1 cellular context compared by ENCODE assay signal in genomic region chr7:79452032-79452494, GRCh38.
TF ChIP-seq lines count a peak whose summit lies in the region.

No MANE protein-coding gene starts in this region.

TF ChIP-seq in HepG2, 621 proteins besides CTCF, POLR2A, EP300 and RAD21 (continued from another document and continues in another):
- TF ChIP-seq ZNF224 (CRISPR knock-in tag; IDR thresholded peaks at IDR 0.05) (no peak), NR2F2 (IDR thresholded peaks at IDR 0.05; ENCODE audit: borderline replicate concordance, low read depth) (peak; percentile 52; the same call in 1 of the 2 replicates), HNF1A (IDR thresholded peaks at IDR 0.05; ENCODE audit: low read depth) (no peak), HNF1A (CRISPR knock-in tag; IDR thresholded peaks at IDR 0.05; ENCODE audit: borderline replicate concordance) (0 out of 2 replicates have a peak, but pooled peaks have one; percentile 32), ZNF746 (CRISPR knock-in tag; IDR thresholded peaks at IDR 0.05) (0 out of 2 replicates have a peak, but pooled peaks have one; percentile 45), ZSCAN22 (CRISPR knock-in tag; IDR thresholded peaks at IDR 0.05) (no peak), ZNF7 (CRISPR knock-in tag; IDR thresholded peaks at IDR 0.05) (no peak), NR3C1 (CRISPR knock-in tag; IDR thresholded peaks at IDR 0.05) (no peak), HMGA1 (CRISPR knock-in tag; conservative IDR thresholded peaks at IDR 0.05) (no peak), BRF2 (CRISPR knock-in tag; IDR thresholded peaks at IDR 0.05) (no peak), DR1 (CRISPR knock-in tag; IDR thresholded peaks at IDR 0.05) (no peak), ZNF496 (CRISPR knock-in tag; IDR thresholded peaks at IDR 0.05; ENCODE audit: insufficient replicate concordance) (no peak), SMC3 (IDR thresholded peaks at IDR 0.05; ENCODE audit: low read length) (no peak), ZNF503 (CRISPR knock-in tag; IDR thresholded peaks at IDR 0.05) (no peak), ZNF530 (CRISPR knock-in tag; IDR thresholded peaks at IDR 0.05; ENCODE audit: low read depth) (no peak), ZNF512 (CRISPR knock-in tag; IDR thresholded peaks at IDR 0.05) (no peak), ZNF607 (CRISPR knock-in tag; IDR thresholded peaks at IDR 0.05; ENCODE audit: borderline replicate concordance) (no peak), FOXM1 (CRISPR knock-in tag; IDR thresholded peaks at IDR 0.05) (no peak), HCFC1 (IDR thresholded peaks at IDR 0.05; ENCODE audit: low read depth, low read length) (no peak), E2F2 (CRISPR knock-in tag; IDR thresholded peaks at IDR 0.05; ENCODE audit: borderline replicate concordance) (no peak), ZNF564 (CRISPR knock-in tag; IDR thresholded peaks at IDR 0.05) (no peak), SIN3B (IDR thresholded peaks at IDR 0.05; ENCODE audit: low read length) (no peak), RFX1 (IDR thresholded peaks at IDR 0.05) (no peak), MTA3 (CRISPR knock-in tag; IDR thresholded peaks at IDR 0.05) (no peak), SP1 (IDR thresholded peaks at IDR 0.05) (no peak), SP1 (CRISPR knock-in tag; IDR thresholded peaks at IDR 0.05) (no peak), ZBTB34 (CRISPR knock-in tag; IDR thresholded peaks at IDR 0.05) (peak; percentile 50; the same call in 1 of the 2 replicates), ATM (IDR thresholded peaks at IDR 0.05; ENCODE audit: borderline replicate concordance) (no peak), FUBP1 (CRISPR knock-in tag; IDR thresholded peaks at IDR 0.05; ENCODE audit: borderline replicate concordance) (no peak), ZNF543 (CRISPR knock-in tag; IDR thresholded peaks at IDR 0.05) (no peak), ATF2 (CRISPR knock-in tag; IDR thresholded peaks at IDR 0.05) (0 out of 2 replicates have a peak, but pooled peaks have one; percentile 11), ZNF296 (CRISPR knock-in tag; conservative IDR thresholded peaks at IDR 0.05) (no peak), JUNB (CRISPR knock-in tag; IDR thresholded peaks at IDR 0.05; ENCODE audit: borderline replicate concordance) (no peak), UBTF (CRISPR knock-in tag; IDR thresholded peaks at IDR 0.05) (no peak), ZNF839 (CRISPR knock-in tag; IDR thresholded peaks at IDR 0.05; ENCODE audit: borderline replicate concordance) (no peak), CREBL2 (CRISPR knock-in tag; IDR thresholded peaks at IDR 0.05; ENCODE audit: borderline replicate concordance) (0 out of 2 replicates have a peak, but pooled peaks have one; percentile 39), ZNF674 (CRISPR knock-in tag; IDR thresholded peaks at IDR 0.05; ENCODE audit: low read depth) (no peak), HNRNPLL (IDR thresholded peaks at IDR 0.05; ENCODE audit: low read depth, low read length, poor library complexity, severe bottlenecking) (peak; percentile 89), HNRNPH1 (optimal IDR thresholded peaks at IDR 0.05; ENCODE audit: low read depth, low read length) (no peak), ZNF292 (CRISPR knock-in tag; IDR thresholded peaks at IDR 0.05; ENCODE audit: borderline replicate concordance, low read depth) (0 out of 2 replicates have a peak, but pooled peaks have one; percentile 45), ZNF644 (CRISPR knock-in tag; IDR thresholded peaks at IDR 0.05; ENCODE audit: low read depth) (peak; percentile 68), NCOA2 (CRISPR knock-in tag; IDR thresholded peaks at IDR 0.05) (peak; percentile 63), TOPORS (CRISPR knock-in tag; IDR thresholded peaks at IDR 0.05) (no peak), THAP8 (CRISPR knock-in tag; IDR thresholded peaks at IDR 0.05; ENCODE audit: borderline replicate concordance) (no peak), ZNF432 (CRISPR knock-in tag; IDR thresholded peaks at IDR 0.05; ENCODE audit: borderline replicate concordance) (no peak)
